In the genomic region with DNA sequence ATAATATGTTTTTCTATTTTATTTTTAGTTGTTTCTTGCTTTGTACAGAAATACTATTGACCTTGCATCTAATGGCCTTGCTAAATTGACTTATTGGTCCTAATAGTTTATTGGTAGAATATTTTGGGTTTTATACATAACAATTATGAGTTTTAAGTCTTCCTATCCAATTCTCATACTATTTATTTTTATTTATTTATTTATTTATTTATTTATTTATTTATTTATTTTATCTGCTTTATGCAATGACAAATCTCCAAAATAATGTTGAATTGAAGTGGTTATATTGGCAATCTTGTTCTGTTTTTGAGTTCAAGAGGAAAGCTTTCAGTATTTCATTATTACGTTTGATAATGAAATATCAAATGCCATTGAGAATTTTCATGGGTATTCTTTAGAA, we compare ENCODE assay signal across 27 cellular contexts.
DNase-seq lines count a peak whose midpoint lies in the region; ATAC-seq, FAIRE-seq and TF ChIP-seq lines count a peak whose summit lies in the region.
"Had no signal": no experiment of that assay in that cellular context is flagged by ENCODE, and none has a peak within 500 bp of the region (broad histone marks: within the 10 kb centered on the region; RNA-seq: fewer than 3 reads in every experiment).

No MANE protein-coding gene starts in this region.

- no peak for TF ChIP-seq POLR2A in A549 (IDR thresholded peaks at IDR 0.05; ENCODE audit: low read length)

- ATAC-seq in A549 (no peak), GM19351 (IDR thresholded peaks at IDR 0.05; ENCODE audit: unreplicated experiment) (no peak)
- ATAC-seq in activated naive CD4-positive, alpha-beta T cell treated with anti-CD3 and anti-CD28 coated beads, Interleukin-2, amount 50 U/mL, for 72 hours, result no peak
- ATAC-seq: GM12878 had no signal

- no peaks in the 10 kb centered on the region for H3K4me1 ChIP-seq in A549
- no peaks in the 10 kb centered on the region for H3K4me1 ChIP-seq in kidney (ENCODE audit: control insufficient read depth in 1 of 2, insufficient read depth in 1 of 2, low read depth in 1 of 2, low read length in 2 of 2)
- H3K4me1 ChIP-seq: BE2C, BLaER1 had no signal

- no peak overlapping the region for H3K27ac Mint-ChIP-seq in activated naive CD4-positive, alpha-beta T cell treated with anti-CD3 and anti-CD28 coated beads, Interleukin-2, amount 50 U/mL, for 72 hours
- H3K27ac Mint-ChIP-seq: CD14-positive monocyte; CD4-positive, alpha-beta memory T cell; CD4-positive, CD25-positive, alpha-beta regulatory T cell; CD8-positive, alpha-beta memory T cell had no signal

- intact Hi-C loops in kidney (cut with DNase I), result no loop called here

- H3K9me3 Mint-ChIP-seq in activated naive CD4-positive, alpha-beta T cell treated with anti-CD3 and anti-CD28 coated beads, Interleukin-2, amount 50 U/mL, for 72 hours, result peaks cover 9 to 12% of the 10 kb centered on the region in 2 donors

- no peak overlapping the region for H3K9ac ChIP-seq in kidney (ENCODE audit: low read length in 2 of 2)
- H3K9ac ChIP-seq: BLaER1 had no signal

- CTCF ChIA-PET in A549 (lab: Yijun Ruan, JAX), result no interaction called here

- no peak overlapping the region for H3K4me3 ChIP-seq in A549
- H3K4me3 ChIP-seq in kidney (ENCODE audit: low read length in 2 of 2), result no peak overlapping the region
- H3K4me3 ChIP-seq: BLaER1, GM12878 had no signal

- H3K4me2 ChIP-seq in A549, result no peak overlapping the region
- H3K4me2 ChIP-seq: BLaER1 had no signal

- DNase-seq in A549 (ENCODE audit: low read depth in 1 of 2, low spot score in 1 of 2) (no peak), kidney (no peak)
- DNase-seq in activated naive CD4-positive, alpha-beta T cell treated with anti-CD3 and anti-CD28 coated beads, Interleukin-2, amount 50 U/mL, for 72 hours (ENCODE audit: low spot score in 2 of 2), result no peak
- no peak for DNase-seq in stimulated activated CD4-positive, alpha-beta T cell treated with anti-CD3 and anti-CD28 coated beads, Interleukin-2, amount 100 ng/mL, for 24 hours
- DNase-seq: ACHN; BE2C; C1 segment of cervical spinal cord; CD4-positive, alpha-beta memory T cell; CD4-positive, CD25-positive, alpha-beta regulatory T cell; CD8-positive, alpha-beta memory T cell; COR-L47; DMS 273 treated with DMSO at 0.1 percent for 48 hours; DMS153; DMS53; DMS79; DND-41; EL; GDM1 had no signal

- WGBS in A549 (ENCODE audit: missing lambda C conversion rate), result 21% methylated on average over 1 of the region's 1 CpG

- TF ChIP-seq EP300 in A549 (IDR thresholded peaks at IDR 0.05), result no peak

- H3K9me3 ChIP-seq in A549, result no peaks in the 10 kb centered on the region; the same call in 2 of the 3 replicates
- H3K9me3 ChIP-seq in kidney (ENCODE audit: control insufficient read depth in 1 of 2, low read length in 2 of 2), result peaks cover 0 to 3% of the 10 kb centered on the region in 2 donors
- H3K9me3 ChIP-seq: BE2C had no signal

- H3K36me3 ChIP-seq in kidney (ENCODE audit: control insufficient read depth in 1 of 2, insufficient read depth in 2 of 2, low read length in 2 of 2), result no peaks in the 10 kb centered on the region
- H3K36me3 ChIP-seq: BE2C, BLaER1 had no signal

- POLR2A ChIA-PET in A549 (lab: Yijun Ruan, JAX), result no interaction called here

- no peaks in the 10 kb centered on the region for H3K36me3 Mint-ChIP-seq in activated naive CD4-positive, alpha-beta T cell treated with anti-CD3 and anti-CD28 coated beads, Interleukin-2, amount 50 U/mL, for 72 hours
- H3K36me3 Mint-ChIP-seq: CD14-positive monocyte; CD4-positive, alpha-beta memory T cell; CD4-positive, CD25-positive, alpha-beta regulatory T cell; CD8-positive, alpha-beta memory T cell had no signal

- TF ChIP-seq CTCF in A549 (IDR thresholded peaks at IDR 0.05) (no peak), kidney (IDR thresholded peaks at IDR 0.05; ENCODE audit: borderline replicate concordance, extremely low read depth, insufficient read depth) (no peak)

- H3K27ac ChIP-seq in A549, result no peak overlapping the region
- H3K27ac ChIP-seq in kidney (ENCODE audit: low read depth in 2 of 2, low read length in 2 of 2), result no peak overlapping the region
- H3K27ac ChIP-seq: 22Rv1, BLaER1 had no signal

- no peak for FAIRE-seq in A549 (lab: Jason Lieb, UNC)
- peak; percentile 55 for FAIRE-seq in colon (lab: Jason Lieb, UNC)
- peak; percentile 53 for FAIRE-seq in endometrium (lab: Jason Lieb, UNC)
- peak; percentile 32 for FAIRE-seq in kidney (lab: Jason Lieb, UNC)
- FAIRE-seq: GM12878, GM12892, GM18507 had no signal

- no peak for TF ChIP-seq RAD21 in A549 (conservative IDR thresholded peaks at IDR 0.05 in 1 of 2, IDR thresholded peaks at IDR 0.05 in 1 of 2)

TF ChIP-seq in A549, 52 proteins besides CTCF, POLR2A, EP300 and RAD21:
- TF ChIP-seq SREBF2 (IDR thresholded peaks at IDR 0.05), result no peak
- peak; percentile 40 for TF ChIP-seq ZC3H11A (IDR thresholded peaks at IDR 0.05)
- TF ChIP-seq ZSCAN20 (CRISPR knock-in tag; IDR thresholded peaks at IDR 0.05), result no peak
- TF ChIP-seq FOSB (CRISPR knock-in tag; IDR thresholded peaks at IDR 0.05), result no peak
- no peak for TF ChIP-seq BHLHE40 (IDR thresholded peaks at IDR 0.05; ENCODE audit: low read depth, low read length)
